10 cellular contexts compared by ENCODE assay signal in genomic region chr9:129571298-129572051, GRCh38. TPM values are rescaled to one million over a fixed set of nuclear protein-coding genes. Genes with fewer than 3 reads are reported as not detected.
DNase-seq lines count a peak whose midpoint lies in the region; ATAC-seq and TF ChIP-seq lines count a peak whose summit lies in the region.
"Had no signal": no experiment of that assay in that cellular context is flagged by ENCODE, and none has a peak within 500 bp of the region (broad histone marks: within the 10 kb centered on the region; RNA-seq: fewer than 3 reads in every experiment).

No MANE protein-coding gene starts in this region.

- in situ Hi-C loops in mammary epithelial cell (cut with MboI; ENCODE audit: low sequenced_read_pairs in 2 of 2) = no loop called here

- DNase-seq in MCF 10A (ENCODE audit: unreplicated experiment) = no peak
- DNase-seq in mammary epithelial cell = no peak
- peak; percentile 69 for DNase-seq in coronary artery (ENCODE audit: low spot score)
- no peak for DNase-seq in neural progenitor cell (ENCODE audit: low spot score)
- no peak for DNase-seq in uterus
- DNase-seq in NCI-H1930 (lab: John Stamatoyannopoulos, UW) = no peak
- DNase-seq in epidermal melanocyte (ENCODE audit: insufficient read length, low spot score) = no peak

- H3K4me3 Mint-ChIP-seq in MCF 10A (ENCODE audit: unreplicated experiment) (no peak overlapping the region), neural progenitor cell (peak overlapping the region; percentile 64)

- H2AFZ ChIP-seq in mammary epithelial cell (ENCODE audit: low read depth, low read length) (no peak overlapping the region), neural progenitor cell (replicated peaks) (no peak overlapping the region)

- H3K27me3 Mint-ChIP-seq in MCF 10A (ENCODE audit: insufficient read depth, unreplicated experiment) (peaks cover 9% of the 10 kb centered on the region), neural progenitor cell (ENCODE audit: insufficient read depth, low read depth) (peaks cover 11% of the 10 kb centered on the region)

- 88% methylated on average over 13 of the region's 13 CpGs for WGBS in mammary epithelial cell (ENCODE audit: low coverage, missing lambda C conversion rate)

- H3K4me1 ChIP-seq in mammary epithelial cell (ENCODE audit: insufficient read depth, low read length) (peaks cover 30% of the 10 kb centered on the region), neural progenitor cell (peaks cover 15% of the 10 kb centered on the region), uterus (peaks cover 0 to 12% of the 10 kb centered on the region in 2 donors)

- H3K36me3 Mint-ChIP-seq in MCF 10A (ENCODE audit: insufficient read depth, unreplicated experiment) (no peaks in the 10 kb centered on the region), neural progenitor cell (no peaks in the 10 kb centered on the region)

- H3K4me3 ChIP-seq in mammary epithelial cell (replicated peaks in 1 of 3; ENCODE audit: insufficient read depth in 1 of 3, low read depth in 2 of 3, low read length in 3 of 3) (no peak overlapping the region), coronary artery (no peak overlapping the region), neural progenitor cell (no peak overlapping the region), uterus (no peak overlapping the region)

- dilution Hi-C loops in mammary epithelial cell (cut with HindIII; ENCODE audit: low sequenced_read_pairs) = no loop called here

- TF ChIP-seq CTCF in MCF 10A (IDR thresholded peaks at IDR 0.05; ENCODE audit: unreplicated experiment) = no peak
- TF ChIP-seq CTCF in mammary epithelial cell (conservative IDR thresholded peaks at IDR 0.05 in 1 of 2, IDR thresholded peaks at IDR 0.05 in 1 of 2; ENCODE audit: extremely low read depth in 1 of 2, insufficient read depth in 1 of 2, low read depth in 1 of 2, low read length in 2 of 2) = no peak
- no peak for TF ChIP-seq CTCF in coronary artery (IDR thresholded peaks at IDR 0.05)
- no peak for TF ChIP-seq CTCF in neural progenitor cell (IDR thresholded peaks at IDR 0.05)
- no peak for TF ChIP-seq CTCF in uterus (IDR thresholded peaks at IDR 0.05)

- BruUV-seq in MCF 10A (replicated peaks; lab: Mats Ljungman, UMichigan) = no TSS peak
- BruUV-seq in mammary epithelial cell (replicated peaks; lab: Mats Ljungman, UMichigan) = no TSS peak

- intact Hi-C loops in MCF 10A (cut with micrococcal nuclease) = loop anchor here (5.0 kb wide), 1 partner anchor 69 kb away; no protein-coding TSS in a partner anchor
- intact Hi-C loops in mammary epithelial cell (cut with micrococcal nuclease) = no loop called here
- intact Hi-C loops in uterus (cut with DNase I; ENCODE audit: low total_unique reads) = loop anchor here (10.0 kb wide), 1 partner anchor 57 kb away; no protein-coding TSS in a partner anchor

- no peak overlapping the region for H3K27ac ChIP-seq in mammary epithelial cell (ENCODE audit: insufficient read depth, low read depth, low read length)
- peak overlapping the region; percentile 90 to 91 for H3K27ac ChIP-seq in coronary artery
- H3K27ac ChIP-seq in neural progenitor cell = no peak overlapping the region
- peak overlapping the region; percentile 86 to 87 for H3K27ac ChIP-seq in uterus

- H3K27ac Mint-ChIP-seq in MCF 10A (ENCODE audit: low read depth, unreplicated experiment) (peak overlapping the region; percentile 96), neural progenitor cell (peak overlapping the region; percentile 97)

- CTCF ChIA-PET in MCF 10A (lab: Yijun Ruan, JAX) = no interaction called here
- CTCF ChIA-PET in mammary epithelial cell (lab: Charles Lee; ENCODE audit: low non-redundant PET) = no interaction called here

- H3K4me2 ChIP-seq in mammary epithelial cell (ENCODE audit: insufficient read depth, low read depth, low read length) (no peak overlapping the region), neural progenitor cell (no peak overlapping the region)

- H3K4me1 Mint-ChIP-seq in MCF 10A (ENCODE audit: insufficient read depth, unreplicated experiment) (peaks cover 25% of the 10 kb centered on the region), neural progenitor cell (peaks cover 55% of the 10 kb centered on the region)

- ATAC-seq in HG03108 (IDR thresholded peaks at IDR 0.05; ENCODE audit: unreplicated experiment) = no peak

- POLR2A ChIA-PET in MCF 10A (lab: Yijun Ruan, JAX) = interaction anchor here (0.9 to 1.2 kb wide), 2 partner anchors 10 to 25 kb away, joined by 3 read pairs; no protein-coding TSS in a partner anchor

- H3K36me3 ChIP-seq in mammary epithelial cell (ENCODE audit: insufficient read depth, low read length) (no peaks in the 10 kb centered on the region), neural progenitor cell (no peaks in the 10 kb centered on the region), uterus (no peaks in the 10 kb centered on the region)

- H4K20me1 ChIP-seq in mammary epithelial cell (ENCODE audit: insufficient read depth, low read length) = no peaks in the 10 kb centered on the region
- H4K20me1 ChIP-seq in neural progenitor cell (ENCODE audit: low read depth) = no peaks in the 10 kb centered on the region

- H3K9me3 ChIP-seq in mammary epithelial cell (replicated peaks; ENCODE audit: insufficient read depth, low read length) (no peaks in the 10 kb centered on the region), neural progenitor cell (ENCODE audit: low read depth) (no peaks in the 10 kb centered on the region), uterus (no peaks in the 10 kb centered on the region)

- H3K9ac ChIP-seq in mammary epithelial cell (ENCODE audit: insufficient read depth, low read length) (no peak overlapping the region), neural progenitor cell (no peak overlapping the region)

- no peaks in the 10 kb centered on the region for H3K27me3 ChIP-seq in mammary epithelial cell (ENCODE audit: insufficient read depth, low read length)
- H3K27me3 ChIP-seq in neural progenitor cell = no peaks in the 10 kb centered on the region
- H3K27me3 ChIP-seq in uterus = no peaks in the 10 kb centered on the region

- peaks cover 29% of the 10 kb centered on the region for H3F3A ChIP-seq in neural progenitor cell (ENCODE audit: low read depth)

- no peak for TF ChIP-seq POLR2A in uterus (IDR thresholded peaks at IDR 0.05)

- H3K79me2 ChIP-seq in mammary epithelial cell (ENCODE audit: insufficient read depth, low read length) (no peaks in the 10 kb centered on the region), neural progenitor cell (ENCODE audit: low read depth) (no peaks in the 10 kb centered on the region)

- peaks cover 5% of the 10 kb centered on the region for H3K9me3 Mint-ChIP-seq in MCF 10A (ENCODE audit: unreplicated experiment)
- H3K9me3 Mint-ChIP-seq in neural progenitor cell = peaks cover 7% of the 10 kb centered on the region

RNA-seq across cellular contexts. Expression of gene C9orf50, which starts 49.4 kb away (rescaled TPM):
- total RNA-seq in MCF 10A (2022) = 0.20 TPM in 1 of 2 replicates, not detected in the other
- not detected for total RNA-seq in mammary epithelial cell
- not detected for polyA plus RNA-seq in mammary epithelial cell
- polyA minus RNA-seq in mammary epithelial cell = not detected
- total RNA-seq in neural progenitor cell (ENCODE audit: low replicate concordance) = not detected in 2 replicates
- total RNA-seq in uterus = under 1 TPM in 1 of 4 donors, not detected in 3; 0.35 TPM
- total RNA-seq: fibroblast of villous mesenchyme, pulmonary artery endothelial cell had no signal

RNA-seq across cellular contexts. Expression of gene NTMT1, which starts 54.5 kb away (rescaled TPM):
- total RNA-seq in MCF 10A (2022) (32.9 and 49.2 TPM in 2 replicates), mammary epithelial cell (10 to 100 TPM; 15.0 to 44.6 TPM), neural progenitor cell (ENCODE audit: low replicate concordance) (22.2 and 29.8 TPM in 2 replicates), uterus (10 to 100 TPM in 3 of 4 donors, 1 to 10 TPM in 1; 1.8 to 30.8 (median 21.6) TPM)
- polyA plus RNA-seq in mammary epithelial cell = 59.9 TPM
- polyA minus RNA-seq in mammary epithelial cell = 49.3 TPM

Comparison
In these comparisons a context has a peak if more than half of its experiments do, and no peak if none do; other contexts are left out.
1. H3K27ac ChIP-seq: peak in coronary artery (2 of 2) and uterus (2 of 2); none in mammary epithelial cell (single experiment) and neural progenitor cell (single experiment).